ENCODE assay signal across 19 cellular contexts in genomic region chr11:108093128-108093904, GRCh38. TPM values are rescaled to one million over a fixed set of nuclear protein-coding genes. Genes with fewer than 3 reads are reported as not detected.
DNase-seq lines count a peak whose midpoint lies in the region; ATAC-seq, FAIRE-seq and TF ChIP-seq lines count a peak whose summit lies in the region.
"Had no signal": no experiment of that assay in that cellular context is flagged by ENCODE, and none has a peak within 500 bp of the region (broad histone marks: within the 10 kb centered on the region; RNA-seq: fewer than 3 reads in every experiment).

No MANE protein-coding gene starts in this region.

- no peak overlapping the region for H3K18ac ChIP-seq in mesenchymal stem cell (ENCODE audit: low read depth in 1 of 2, low read length in 2 of 2)

- no peak overlapping the region for H3K14ac ChIP-seq in mesenchymal stem cell (ENCODE audit: low read length in 2 of 2)

- H3K36me3 Mint-ChIP-seq in CD4-positive, alpha-beta T cell (ENCODE audit: low read depth): peaks cover 80% of the 10 kb centered on the region

- H3K4me3 ChIP-seq in LNCaP clone FGC (ENCODE audit: low read depth, low read length) (no peak overlapping the region), bronchial epithelial cell (ENCODE audit: low read depth, low read length) (no peak overlapping the region), mesenchymal stem cell (ENCODE audit: insufficient read depth in 1 of 2, low read depth in 1 of 2, low read length in 2 of 2) (no peak overlapping the region)
- H3K4me3 ChIP-seq: cardiac muscle cell, suprapubic skin had no signal

- no peak overlapping the region for H2BK12ac ChIP-seq in mesenchymal stem cell (ENCODE audit: low read length in 2 of 2)

- no peak overlapping the region for H3K27ac ChIP-seq in CD4-positive, alpha-beta T cell (ENCODE audit: low read depth, low read length)
- H3K27ac ChIP-seq in mesenchymal stem cell (ENCODE audit: low read length, poor library complexity, severe bottlenecking) (no peak overlapping the region), caudate nucleus (ENCODE audit: low read depth, low read length) (no peak overlapping the region)
- H3K27ac ChIP-seq: cardiac muscle cell, neutrophil, suprapubic skin had no signal

- H4K91ac ChIP-seq in mesenchymal stem cell (ENCODE audit: low read length): no peak overlapping the region

- no peak overlapping the region for H2BK5ac ChIP-seq in mesenchymal stem cell (ENCODE audit: low read depth, low read length, poor library complexity, severe bottlenecking)

- no peak overlapping the region for H2AFZ ChIP-seq in mesenchymal stem cell (ENCODE audit: low read depth, low read length)

- H3K36me3 ChIP-seq in bronchial epithelial cell (ENCODE audit: control insufficient read depth, insufficient read depth, low read length) (peaks cover 8% of the 10 kb centered on the region), mesenchymal stem cell (ENCODE audit: control insufficient read depth in 1 of 2, insufficient read depth in 2 of 2, low read depth in 1 of 2, low read length in 2 of 2) (peaks cover 10 to 69% of the 10 kb centered on the region in 2 experiments)

- no peak for DNase-seq in CD4-positive, alpha-beta T cell
- peak; percentile 98 for DNase-seq in LNCaP clone FGC (ENCODE audit: low read depth)
- DNase-seq in bronchial epithelial cell (ENCODE audit: low read depth): peak; percentile 41
- DNase-seq in mesenchymal stem cell: peak; percentile 92
- no peak for DNase-seq in NCI-H1436 treated with DMSO at 0.1 percent for 48 hours (lab: John Stamatoyannopoulos, UW)
- no peak for DNase-seq in caudate nucleus (lab: John Stamatoyannopoulos, UW)
- DNase-seq in SHP77 (lab: John Stamatoyannopoulos, UW): no peak
- DNase-seq: activated CD4-positive, alpha-beta T cell treated with anti-CD3 and anti-CD28 coated beads for 1 hour; activated naive CD4-positive, alpha-beta T cell treated with anti-CD3 and anti-CD28 coated beads for 36 hours; MM.1S; NCI-H82; right cardiac atrium; T-helper 2 cell had no signal

- H3K4me1 ChIP-seq in mesenchymal stem cell (ENCODE audit: control insufficient read depth, insufficient read depth, low read depth, low read length): peaks cover 3% of the 10 kb centered on the region
- H3K4me1 ChIP-seq: suprapubic skin had no signal

- no peak for TF ChIP-seq CTCF in CD4-positive, alpha-beta T cell (IDR thresholded peaks at IDR 0.05)
- TF ChIP-seq CTCF in LNCaP clone FGC (IDR thresholded peaks at IDR 0.05; ENCODE audit: control insufficient read depth, extremely low read depth, insufficient read depth) (no peak), bronchial epithelial cell (IDR thresholded peaks at IDR 0.05; ENCODE audit: insufficient read depth, low read length, severe bottlenecking) (no peak)

- H3K27me3 Mint-ChIP-seq in CD4-positive, alpha-beta T cell: no peaks in the 10 kb centered on the region

- no peak overlapping the region for H2BK15ac ChIP-seq in mesenchymal stem cell (ENCODE audit: low read depth, poor library complexity, severe bottlenecking)

- no peak overlapping the region for H4K8ac ChIP-seq in mesenchymal stem cell (ENCODE audit: low read length)

- FAIRE-seq in bronchial epithelial cell (lab: Jason Lieb, UNC): no peak
- FAIRE-seq: H1, keratinocyte had no signal

- no peaks in the 10 kb centered on the region for H3K9me3 Mint-ChIP-seq in CD4-positive, alpha-beta T cell
- H3K9me3 Mint-ChIP-seq: activated naive CD4-positive, alpha-beta T cell treated with anti-CD3 and anti-CD28 coated beads for 36 hours; mesothelial cell of epicardium had no signal

- H3K27ac Mint-ChIP-seq in CD4-positive, alpha-beta T cell: peak overlapping the region; percentile 31
- H3K27ac Mint-ChIP-seq: activated naive CD4-positive, alpha-beta T cell treated with anti-CD3 and anti-CD28 coated beads for 36 hours; mesothelial cell of epicardium had no signal

- H3K79me1 ChIP-seq in mesenchymal stem cell (replicated peaks; ENCODE audit: low read length, poor library complexity, severe bottlenecking): peaks cover 4% of the 10 kb centered on the region

- no peaks in the 10 kb centered on the region for H3K27me3 ChIP-seq in CD4-positive, alpha-beta T cell (ENCODE audit: control insufficient read depth, insufficient read depth, low read length)
- H3K27me3 ChIP-seq in bronchial epithelial cell (ENCODE audit: control insufficient read depth, insufficient read depth, low read length): no peaks in the 10 kb centered on the region
- no peaks in the 10 kb centered on the region for H3K27me3 ChIP-seq in mesenchymal stem cell (ENCODE audit: control insufficient read depth in 1 of 2, insufficient read depth in 1 of 2, low read length in 2 of 2)
- H3K27me3 ChIP-seq: cardiac muscle cell, neutrophil, suprapubic skin had no signal

- intact Hi-C loops in CD4-positive, alpha-beta T cell (cut with DNase I, micrococcal nuclease): no loop called here

- H2AK5ac ChIP-seq in mesenchymal stem cell (ENCODE audit: low read length, severe bottlenecking): no peak overlapping the region

- ATAC-seq in CD4-positive, alpha-beta T cell (ENCODE audit: poor library complexity): no peak
- ATAC-seq: right cardiac atrium had no signal

- no peaks in the 10 kb centered on the region for H3K4me1 Mint-ChIP-seq in CD4-positive, alpha-beta T cell (ENCODE audit: low read depth)
- H3K4me1 Mint-ChIP-seq: mesothelial cell of epicardium had no signal

- WGBS in mesenchymal stem cell: 22% methylated on average over 1 of the region's 4 CpGs

- CTCF ChIA-PET in CD4-positive, alpha-beta T cell (lab: Charles Lee): no interaction called here

- H3K4me2 ChIP-seq in mesenchymal stem cell (ENCODE audit: low read length, poor library complexity, severe bottlenecking): no peak overlapping the region

- no peak overlapping the region for H3K4me3 Mint-ChIP-seq in CD4-positive, alpha-beta T cell
- H3K4me3 Mint-ChIP-seq: activated naive CD4-positive, alpha-beta T cell treated with anti-CD3 and anti-CD28 coated beads for 36 hours; mesothelial cell of epicardium had no signal

- H3K9ac ChIP-seq in mesenchymal stem cell (ENCODE audit: low read length): no peak overlapping the region

- H3K9me3 ChIP-seq in CD4-positive, alpha-beta T cell (ENCODE audit: control insufficient read depth, low read length): no peaks in the 10 kb centered on the region
- H3K9me3 ChIP-seq in mesenchymal stem cell (ENCODE audit: control insufficient read depth, low read length): no peaks in the 10 kb centered on the region
- H3K9me3 ChIP-seq: neutrophil, suprapubic skin had no signal

- POLR2A ChIA-PET in CD4-positive, alpha-beta T cell (lab: Charles Lee): no interaction called here

- no peak overlapping the region for H3K23ac ChIP-seq in mesenchymal stem cell (ENCODE audit: low read length in 2 of 2)

- no peak overlapping the region for H3K4ac ChIP-seq in mesenchymal stem cell (ENCODE audit: low read depth in 1 of 2, low read length in 2 of 2)

- no peak overlapping the region for H2BK120ac ChIP-seq in mesenchymal stem cell (ENCODE audit: low read depth, low read length)

RNA-seq across cellular contexts. Expression of gene ACAT1, which starts 28.1 kb away (rescaled TPM):
- total RNA-seq in CD4-positive, alpha-beta T cell: 10 to 100 TPM; 13.8 to 18.5 TPM
- 27.0 and 42.1 TPM in 2 replicates for total RNA-seq in bronchial epithelial cell
- polyA plus RNA-seq in mesenchymal stem cell (2013, experiment 1 of 2): 45.7 TPM
- 47.4 TPM for polyA plus RNA-seq in mesenchymal stem cell (2013, experiment 2 of 2)

Comparison
In these comparisons a context has a peak if more than half of its experiments do, and no peak if none do; other contexts are left out.
1. DNase-seq: peak in LNCaP clone FGC (single experiment), bronchial epithelial cell (single experiment) and mesenchymal stem cell (single experiment); none in CD4-positive, alpha-beta T cell (0 of 10), NCI-H1436 treated with DMSO at 0.1 percent for 48 hours (single experiment), caudate nucleus (0 of 61) and SHP77 (0 of 2).